20 cellular contexts compared by ENCODE assay signal in the genomic region with DNA sequence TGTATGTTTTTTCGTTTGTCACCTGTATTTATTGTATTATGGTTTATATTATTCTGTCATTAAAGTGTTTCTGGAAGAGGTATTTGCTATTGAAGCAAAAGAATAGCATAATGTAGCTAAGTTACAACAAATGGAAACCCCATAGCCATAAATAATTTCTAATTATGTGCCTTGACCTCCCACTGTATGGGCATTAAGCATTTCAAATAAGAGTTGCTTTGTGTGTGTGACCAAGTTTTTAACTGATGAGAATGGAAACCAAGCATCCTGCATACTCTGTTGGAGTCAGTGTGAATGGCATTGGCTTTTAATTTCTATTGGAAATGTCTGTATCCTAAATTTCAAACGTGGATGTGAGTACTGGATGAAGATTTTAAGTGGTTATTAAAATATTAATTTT.
"Had no signal": no experiment of that assay in that cellular context is flagged by ENCODE, and none has a peak within 500 bp of the region (broad histone marks: within the 10 kb centered on the region; RNA-seq: fewer than 3 reads in every experiment).

No MANE protein-coding gene starts in this region.

- DNase-seq: KBM-7, MV-4-11, NCI-H1048, NCI-H1105, NCI-H1417, NCI-H1436 treated with DMSO at 0.1 percent for 48 hours, NCI-H1694, NCI-H187 treated with DMSO at 0.1 percent for 48 hours, NCI-H2081 treated with DMSO at 0.1 percent for 48 hours, NCI-H2171, NCI-H226, NCI-H446, NCI-H510A, NCI-H524 treated with DMSO at 0.1 percent for 48 hours, NCI-H69, NCI-H774, Right ventricle myocardium superior, RPMI8226, SIG-M5, SK-N-SH had no signal
